In the genomic region with DNA sequence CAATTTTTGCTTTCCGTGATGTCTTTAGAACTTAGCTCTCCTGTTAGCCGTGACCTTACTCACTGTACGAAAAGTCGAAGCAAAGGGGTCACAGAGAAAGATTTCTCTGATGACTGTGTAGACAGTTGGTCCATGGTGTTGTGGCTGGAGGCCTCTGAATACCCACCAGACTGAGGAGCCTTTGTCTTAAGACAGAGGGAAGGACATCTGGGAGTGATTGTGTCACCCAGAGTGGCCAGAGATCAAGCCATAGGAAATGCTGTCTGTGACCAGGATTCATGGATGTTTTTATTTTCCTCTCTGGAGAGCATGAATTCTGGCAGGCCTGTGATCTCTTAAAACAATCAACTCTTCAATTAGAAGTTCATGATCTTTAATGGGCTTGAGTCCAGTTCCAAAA, we compare ENCODE assay signal across 21 cellular contexts.
A peak's percentile ranks its signal among the peaks of the same experiment; 100 is the strongest.
DNase-seq lines count a peak whose midpoint lies in the region; ATAC-seq and TF ChIP-seq lines count a peak whose summit lies in the region.
"Had no signal": no experiment of that assay in that cellular context is flagged by ENCODE, and none has a peak within 500 bp of the region (broad histone marks: within the 10 kb centered on the region; RNA-seq: fewer than 3 reads in every experiment).

No MANE protein-coding gene starts in this region.

- intact Hi-C loops in left ventricle myocardium inferior (cut with micrococcal nuclease) (no loop called here), cardiac septum (cut with DNase I) (no loop called here), aorta (cut with DNase I) (no loop called here)

- H3K27me3 ChIP-seq in left ventricle myocardium inferior (ENCODE audit: low read depth): no peaks in the 10 kb centered on the region
- no peaks in the 10 kb centered on the region for H3K27me3 ChIP-seq in rectal smooth muscle tissue (ENCODE audit: control insufficient read depth, insufficient read depth, low read length)
- H3K27me3 ChIP-seq in aorta (ENCODE audit: control insufficient read depth in 1 of 2, insufficient read depth in 2 of 2, low read length in 1 of 2): no peaks in the 10 kb centered on the region
- H3K27me3 ChIP-seq: Peyer's patch had no signal

- WGBS in aorta, 2 donors: 61 to 70% methylated on average over 4 of the region's 4 CpGs

- H3K4me1 ChIP-seq in left ventricle myocardium inferior (peaks cover 57% of the 10 kb centered on the region), rectal smooth muscle tissue (ENCODE audit: control insufficient read depth, insufficient read depth, low read length) (peaks cover 11% of the 10 kb centered on the region), aorta (ENCODE audit: control insufficient read depth in 1 of 2, insufficient read depth in 2 of 2, low read length in 2 of 2) (peaks cover 6 to 7% of the 10 kb centered on the region in 2 donors)

- H3K9ac ChIP-seq in rectal smooth muscle tissue (ENCODE audit: low read length): no peak overlapping the region
- H3K9ac ChIP-seq: GM23248 had no signal

- H3K4me3 ChIP-seq in left ventricle myocardium inferior (no peak overlapping the region), rectal smooth muscle tissue (ENCODE audit: low read length) (no peak overlapping the region), aorta (ENCODE audit: low read length in 2 of 2) (no peak overlapping the region)
- H3K4me3 ChIP-seq: GM23248, K562, Peyer's patch had no signal

- ATAC-seq in aorta (ENCODE audit: low FRiP score) (peak; percentile 9), GM21825 (IDR thresholded peaks at IDR 0.05; ENCODE audit: unreplicated experiment) (no peak), HG03439 (IDR thresholded peaks at IDR 0.05; ENCODE audit: unreplicated experiment) (no peak)
- ATAC-seq: K562 had no signal

- no peak for TF ChIP-seq CTCF in left ventricle myocardium inferior (IDR thresholded peaks at IDR 0.05; ENCODE audit: borderline replicate concordance)

- H3K36me3 ChIP-seq in left ventricle myocardium inferior (no peaks in the 10 kb centered on the region), rectal smooth muscle tissue (ENCODE audit: control insufficient read depth, insufficient read depth, low read length) (no peaks in the 10 kb centered on the region), aorta (ENCODE audit: control insufficient read depth in 1 of 2, insufficient read depth in 2 of 2, low read length in 1 of 2) (no peaks in the 10 kb centered on the region)
- H3K36me3 ChIP-seq: Peyer's patch had no signal

- H3K9me3 ChIP-seq in left ventricle myocardium inferior (replicated peaks) (peaks cover 10% of the 10 kb centered on the region), aorta (ENCODE audit: control insufficient read depth, low read length) (no peaks in the 10 kb centered on the region)
- H3K9me3 ChIP-seq: Peyer's patch had no signal

- H3K27ac ChIP-seq in left ventricle myocardium inferior (replicated peaks) (peak overlapping the region; percentile 30), rectal smooth muscle tissue (ENCODE audit: low read depth, low read length) (peak overlapping the region; percentile 59), aorta (ENCODE audit: low read depth in 1 of 2, low read length in 2 of 2) (peak overlapping the region in 1 of 2 donors; percentile 77)
- H3K27ac ChIP-seq: GM23248 had no signal

- DNase-seq in left ventricle myocardium inferior: no peak
- DNase-seq in cardiac septum (ENCODE audit: low spot score): no peak
- DNase-seq in globus pallidus (ENCODE audit: low spot score): peak; percentile 11
- DNase-seq in aorta: no peak
- DNase-seq in NCI-H345 (lab: John Stamatoyannopoulos, UW): no peak
- DNase-seq: 8988T; COR-L47; DMS 273 treated with DMSO at 0.1 percent for 48 hours; DND-41; GM23248; HCEC 1CT; NCI-H1092 treated with DMSO at 0.1 percent for 48 hours; NCI-H2081; NCI-H510A; NCI-H748 treated with DMSO at 0.1 percent for 48 hours; NK-92 treated with Interleukin-12 subunit alpha and Interleukin-12 subunit beta, amount 100 ng/mL, for 24 hours; Peyer's patch had no signal
